8 cellular contexts compared by ENCODE assay signal in the genomic region with DNA sequence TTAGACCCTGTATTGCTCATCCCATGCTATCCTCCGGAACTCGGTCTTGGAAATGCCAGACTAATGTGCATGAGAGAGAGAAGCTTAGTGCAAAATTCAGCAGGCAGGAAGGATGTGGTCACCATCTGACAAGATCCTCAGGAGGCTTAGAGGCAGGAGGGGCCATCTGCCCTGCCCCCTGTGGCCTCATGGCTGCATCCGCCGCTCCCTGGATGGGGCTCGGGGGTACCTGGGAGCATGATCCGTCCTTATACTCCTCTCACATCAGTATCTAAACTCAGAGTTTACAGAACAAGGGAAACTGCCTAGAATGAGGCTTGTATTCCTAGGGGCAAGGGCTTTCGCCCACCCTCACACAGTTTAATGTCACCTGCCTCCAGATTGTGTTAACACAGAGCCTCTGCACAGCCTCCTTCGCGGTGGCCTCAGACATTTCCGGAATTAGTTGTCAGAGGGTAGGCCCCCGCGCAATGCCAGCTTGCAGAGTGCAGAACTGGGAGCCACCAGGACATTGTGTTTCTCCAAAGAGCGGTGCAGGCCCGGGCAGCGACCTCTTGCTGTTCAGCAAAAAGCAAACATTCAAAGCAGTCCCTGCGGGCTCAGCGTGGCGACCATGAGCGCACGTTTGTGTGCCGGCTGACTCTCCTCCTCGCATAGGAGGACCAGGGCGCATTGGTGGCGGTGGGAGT. TPM values are rescaled to one million over a fixed set of nuclear protein-coding genes. Genes with fewer than 3 reads are reported as not detected.
DNase-seq lines count a peak whose midpoint lies in the region; ATAC-seq and TF ChIP-seq lines count a peak whose summit lies in the region.

No MANE protein-coding gene starts in this region.

- no peaks in the 10 kb centered on the region for H3K27me3 ChIP-seq in A673 (replicated peaks; ENCODE audit: insufficient read depth, low read depth, low read length, poor library complexity)

- H3K9me3 ChIP-seq in A673 (ENCODE audit: low read depth, low read length, poor library complexity, severe bottlenecking): no peaks in the 10 kb centered on the region

- BruUV-seq in A673 (replicated peaks; lab: Mats Ljungman, UMichigan): no TSS peak

- DNase-seq in NCI-H748 treated with DMSO at 0.1 percent for 48 hours (lab: John Stamatoyannopoulos, UW) (peak; percentile 48), activated gamma-delta T cell (lab: John Stamatoyannopoulos, UW) (peak; percentile 20), sciatic nerve (ENCODE audit: low spot score) (no peak), NCI-H1105 (lab: John Stamatoyannopoulos, UW) (no peak), chondrocyte (ENCODE audit: low spot score) (no peak), A673 (ENCODE audit: low spot score) (no peak)

- H3K4me3 ChIP-seq in A673 (ENCODE audit: low read depth, low read length, poor library complexity, severe bottlenecking): no peak overlapping the region

- no peak overlapping the region for H3K4me3 Mint-ChIP-seq in chondrocyte (ENCODE audit: unreplicated experiment)

- intact Hi-C loops in sciatic nerve (cut with DNase I) (no loop called here), A673 (cut with micrococcal nuclease; ENCODE audit: unreplicated experiment) (no loop called here)

- H3K4me1 ChIP-seq in A673 (ENCODE audit: insufficient read depth, low read length, poor library complexity, severe bottlenecking): no peaks in the 10 kb centered on the region

- CTCF ChIA-PET in A673 (lab: Charles Lee): no interaction called here

- no peak overlapping the region for H3K27ac ChIP-seq in A673 (ENCODE audit: low read depth, low read length, poor library complexity, severe bottlenecking)

- H3K36me3 ChIP-seq in A673 (ENCODE audit: insufficient read depth, low read length, poor library complexity, severe bottlenecking): no peaks in the 10 kb centered on the region

- ATAC-seq in GM19438 (IDR thresholded peaks at IDR 0.05; ENCODE audit: low read depth, unreplicated experiment) (peak; percentile 58), sciatic nerve (peak; percentile 42), HG03175 (IDR thresholded peaks at IDR 0.05; ENCODE audit: unreplicated experiment) (no peak)

- H3K27ac Mint-ChIP-seq in chondrocyte (ENCODE audit: unreplicated experiment): no peak overlapping the region

- POLR2A ChIA-PET in A673 (lab: Charles Lee; ENCODE audit: low non-redundant PET): no interaction called here

- H3K9me3 Mint-ChIP-seq in chondrocyte (ENCODE audit: low read depth): no peaks in the 10 kb centered on the region

- H3K27me3 Mint-ChIP-seq in chondrocyte (ENCODE audit: low read depth): peaks cover 16% of the 10 kb centered on the region

- no peaks in the 10 kb centered on the region for H3K4me1 Mint-ChIP-seq in chondrocyte (ENCODE audit: low read depth)

- TF ChIP-seq CTCF in chondrocyte (IDR thresholded peaks at IDR 0.05) (no peak), A673 (conservative IDR thresholded peaks at IDR 0.05; ENCODE audit: low read depth, low read length) (no peak)

- H3K36me3 Mint-ChIP-seq in chondrocyte (ENCODE audit: low read depth): no peaks in the 10 kb centered on the region

RNA-seq across cellular contexts. Expression of a gene that starts 39.2 kb away (rescaled TPM):
- total RNA-seq in sciatic nerve: 0.53 TPM
- total RNA-seq in chondrocyte: not detected in 3 replicates
- not detected in 2 replicates for total RNA-seq in A673 (2021)

Comparison
In these comparisons a context has a peak if more than half of its experiments do, and no peak if none do; other contexts are left out.
1. DNase-seq: peak in NCI-H748 treated with DMSO at 0.1 percent for 48 hours (single experiment) and activated gamma-delta T cell (single experiment); none in sciatic nerve (single experiment), NCI-H1105 (single experiment), chondrocyte (single experiment) and A673 (single experiment).